ENCODE assay signal across 9 cellular contexts in genomic region chr13:37701972-37702371, GRCh38.
DNase-seq lines count a peak whose midpoint lies in the region; TF ChIP-seq lines count a peak whose summit lies in the region.
"Had no signal": no experiment of that assay in that cellular context is flagged by ENCODE, and none has a peak within 500 bp of the region (broad histone marks: within the 10 kb centered on the region; RNA-seq: fewer than 3 reads in every experiment).

No MANE protein-coding gene starts in this region.

- DNase-seq in MCF 10A (ENCODE audit: unreplicated experiment), result peak; percentile 81
- DNase-seq in breast epithelium (ENCODE audit: low spot score in 2 of 2), result no peak
- peak; percentile 43 for DNase-seq in astrocyte of the cerebellum (ENCODE audit: low read depth)
- DNase-seq in islet precursor cell, result peak; percentile 61
- no peak for DNase-seq in activated naive CD4-positive, alpha-beta T cell treated with anti-CD3 and anti-CD28 coated beads, Interleukin-2, amount 50 U/mL, for 16 hours
- no peak for DNase-seq in type B pancreatic cell (ENCODE audit: extremely low spot score, unreplicated experiment)
- DNase-seq in activated CD4-positive, alpha-beta T cell treated with anti-CD3 and anti-CD28 coated beads for 4 hours, result no peak
- no peak for DNase-seq in NCI-H2196 treated with DMSO at 0.1 percent for 48 hours (lab: John Stamatoyannopoulos, UW; ENCODE audit: unreplicated experiment)

- in situ Hi-C loops in astrocyte of the cerebellum (cut with HindIII; ENCODE audit: low sequenced_read_pairs), result no loop called here

- no peaks in the 10 kb centered on the region for H3K27me3 Mint-ChIP-seq in MCF 10A (ENCODE audit: insufficient read depth, unreplicated experiment)
- no peaks in the 10 kb centered on the region for H3K27me3 Mint-ChIP-seq in type B pancreatic cell

- peak overlapping the region; percentile 36 for H3K27ac Mint-ChIP-seq in MCF 10A (ENCODE audit: low read depth, unreplicated experiment)
- no peak overlapping the region for H3K27ac Mint-ChIP-seq in type B pancreatic cell

- CTCF ChIA-PET in MCF 10A (lab: Yijun Ruan, JAX), result interaction anchor here (0.6 kb wide), 1 partner anchor 779 kb away, joined by 3 read pairs; no protein-coding TSS in a partner anchor

- BruUV-seq in MCF 10A (replicated peaks; lab: Mats Ljungman, UMichigan), result no TSS peak

- no peaks in the 10 kb centered on the region for H3K4me1 ChIP-seq in breast epithelium

- H3K27ac ChIP-seq in breast epithelium, result no peak overlapping the region
- H3K27ac ChIP-seq: 22Rv1 had no signal

- no peak for TF ChIP-seq POLR2A in breast epithelium (IDR thresholded peaks at IDR 0.05)

- no peaks in the 10 kb centered on the region for H3K27me3 ChIP-seq in breast epithelium

- TF ChIP-seq CTCF in MCF 10A (IDR thresholded peaks at IDR 0.05; ENCODE audit: unreplicated experiment) (no peak), breast epithelium (IDR thresholded peaks at IDR 0.05) (no peak), astrocyte of the cerebellum (IDR thresholded peaks at IDR 0.05; ENCODE audit: low read depth, low read length, missing control alignments) (no peak), type B pancreatic cell (conservative IDR thresholded peaks at IDR 0.05) (no peak)

- H3K4me3 Mint-ChIP-seq in MCF 10A (ENCODE audit: unreplicated experiment), result no peak overlapping the region
- H3K4me3 Mint-ChIP-seq in type B pancreatic cell, result no peak overlapping the region

- POLR2A ChIA-PET in MCF 10A (lab: Yijun Ruan, JAX), result no interaction called here

- H3K4me3 ChIP-seq in breast epithelium (no peak overlapping the region), astrocyte of the cerebellum (ENCODE audit: low read depth, low read length) (no peak overlapping the region)

- intact Hi-C loops in MCF 10A (cut with micrococcal nuclease), result no loop called here
- intact Hi-C loops in breast epithelium (cut with DNase I; ENCODE audit: low total_unique reads), result no loop called here

- peaks cover 5% of the 10 kb centered on the region for H3K4me1 Mint-ChIP-seq in MCF 10A (ENCODE audit: insufficient read depth, unreplicated experiment)
- no peaks in the 10 kb centered on the region for H3K4me1 Mint-ChIP-seq in type B pancreatic cell (ENCODE audit: unreplicated experiment)

- H3K9me3 Mint-ChIP-seq in MCF 10A (ENCODE audit: unreplicated experiment), result no peaks in the 10 kb centered on the region
- no peaks in the 10 kb centered on the region for H3K9me3 Mint-ChIP-seq in type B pancreatic cell

- no peaks in the 10 kb centered on the region for H3K36me3 ChIP-seq in breast epithelium

- H3K36me3 Mint-ChIP-seq in MCF 10A (ENCODE audit: insufficient read depth, unreplicated experiment) (peaks cover 4% of the 10 kb centered on the region), type B pancreatic cell (no peaks in the 10 kb centered on the region)

- no peaks in the 10 kb centered on the region for H3K9me3 ChIP-seq in breast epithelium

Comparison
In these comparisons a context has a peak if more than half of its experiments do, and no peak if none do; other contexts are left out.
1. DNase-seq: peak in MCF 10A (single experiment), astrocyte of the cerebellum (single experiment) and islet precursor cell (single experiment); none in breast epithelium (0 of 2), activated naive CD4-positive, alpha-beta T cell treated with anti-CD3 and anti-CD28 coated beads, Interleukin-2, amount 50 U/mL, for 16 hours (single experiment), type B pancreatic cell (single experiment), activated CD4-positive, alpha-beta T cell treated with anti-CD3 and anti-CD28 coated beads for 4 hours (0 of 2) and NCI-H2196 treated with DMSO at 0.1 percent for 48 hours (single experiment).